Comparison of ENCODE assay signal across 18 cellular contexts in the genomic region with DNA sequence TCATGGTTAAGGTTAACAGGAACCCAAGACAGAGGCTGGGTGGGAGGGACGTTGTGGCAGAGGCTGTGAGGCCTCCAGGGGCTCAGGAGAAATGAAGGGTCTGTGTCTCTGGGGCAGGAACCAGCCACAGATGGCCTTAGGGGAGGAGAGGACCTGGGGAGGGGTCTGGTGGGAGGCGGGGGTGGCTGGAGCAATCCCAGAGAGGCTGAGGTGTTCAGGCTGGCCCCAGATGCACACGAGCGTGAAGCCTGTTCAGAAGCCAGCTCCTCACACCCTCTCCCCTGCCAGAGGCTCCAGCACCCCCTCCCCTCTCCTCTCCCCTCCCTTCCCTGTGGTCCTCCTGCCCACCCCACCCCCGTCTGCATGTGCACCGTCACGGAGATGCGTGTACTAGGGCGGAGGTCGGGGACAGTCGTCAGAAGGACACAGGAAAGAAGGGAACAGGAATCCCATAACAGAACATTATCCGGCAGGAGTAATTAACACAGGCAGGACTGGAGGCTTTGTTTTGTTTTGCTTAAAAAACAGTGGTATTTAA.
DNase-seq lines count a peak whose midpoint lies in the region; ATAC-seq and TF ChIP-seq lines count a peak whose summit lies in the region.
"Had no signal": no experiment of that assay in that cellular context is flagged by ENCODE, and none has a peak within 500 bp of the region (broad histone marks: within the 10 kb centered on the region; RNA-seq: fewer than 3 reads in every experiment).

No MANE protein-coding gene starts in this region.

- peak overlapping the region in 8 of 11 experiments; percentile 42 to 88 (median 70); a peak in 16 of 22 replicates for H3K4me2 ChIP-seq in BLaER1 treated with 17β-estradiol and CSF1 and Interleukin-3, amounts not matched to agents 10 nM and 100 nM

- no peak overlapping the region for H3K4me3 ChIP-seq in BLaER1 treated with 17β-estradiol and CSF1 and Interleukin-3, amounts not matched to agents 10 nM and 100 nM
- H3K4me3 ChIP-seq in SJCRH30, result no peak overlapping the region
- no peak overlapping the region for H3K4me3 ChIP-seq in right atrium auricular region

- intact Hi-C loops in sciatic nerve (cut with DNase I), result no loop called here

- H3K9ac ChIP-seq in BLaER1 treated with 17β-estradiol and CSF1 and Interleukin-3, amounts not matched to agents 10 nM and 100 nM, result peak overlapping the region in 5 of 11 experiments; percentile 3 to 46 (median 35); a peak in 5 of 22 replicates

- H3K27me3 ChIP-seq in BLaER1 treated with 17β-estradiol and CSF1 and Interleukin-3, amounts not matched to agents 10 nM and 100 nM, result no peaks in the 10 kb centered on the region
- H3K27me3 ChIP-seq in SJCRH30 (no peaks in the 10 kb centered on the region), right atrium auricular region (no peaks in the 10 kb centered on the region)

- DNase-seq in NCI-H526 treated with DMSO at 0.1 percent for 48 hours (lab: John Stamatoyannopoulos, UW) (peak; percentile 8), glutamatergic neuron (no peak), sciatic nerve (ENCODE audit: low spot score) (peak; percentile 36), NCI-H146 treated with DMSO at 0.1 percent for 48 hours (lab: John Stamatoyannopoulos, UW; ENCODE audit: unreplicated experiment) (no peak), putamen (ENCODE audit: low spot score) (no peak), SJCRH30 (no peak), right atrium auricular region (ENCODE audit: low spot score) (no peak)
- DNase-seq: AML-193; Caco-2; CD4-positive, CD25-positive, alpha-beta regulatory T cell; DMS53; Kasumi-1; NCI-H1105 treated with DMSO at 0.1 percent for 48 hours; NCI-H187 treated with DMSO at 0.1 percent for 48 hours; NCI-H446; RPMI8226 had no signal

- no peak overlapping the region for H3K27ac Mint-ChIP-seq in glutamatergic neuron (ENCODE audit: unreplicated experiment)
- H3K27ac Mint-ChIP-seq: CD4-positive, CD25-positive, alpha-beta regulatory T cell; IgD-negative memory B cell had no signal

- peaks cover 10 to 74% (median 63%) of the 10 kb centered on the region in 10 experiments; a peak in 19 of 20 replicates for H3K4me1 ChIP-seq in BLaER1 treated with 17β-estradiol and CSF1 and Interleukin-3, amounts not matched to agents 10 nM and 100 nM
- peaks cover 12% of the 10 kb centered on the region for H3K4me1 ChIP-seq in SJCRH30
- H3K4me1 ChIP-seq in right atrium auricular region, result no peaks in the 10 kb centered on the region
- H3K4me1 ChIP-seq: Caco-2 had no signal

- no peak for TF ChIP-seq CTCF in glutamatergic neuron (IDR thresholded peaks at IDR 0.05; ENCODE audit: partially characterized antibody, unreplicated experiment)
- no peak for TF ChIP-seq CTCF in right atrium auricular region (IDR thresholded peaks at IDR 0.05)

- peaks cover 0 to 4% (median 0%) of the 10 kb centered on the region in 11 experiments; a peak in 1 of 22 replicates for H3K36me3 ChIP-seq in BLaER1 treated with 17β-estradiol and CSF1 and Interleukin-3, amounts not matched to agents 10 nM and 100 nM
- no peaks in the 10 kb centered on the region for H3K36me3 ChIP-seq in SJCRH30
- no peaks in the 10 kb centered on the region for H3K36me3 ChIP-seq in right atrium auricular region

- no peak for ATAC-seq in sciatic nerve

- peaks cover 0 to 57% (median 11%) of the 10 kb centered on the region in 11 experiments; a peak in 10 of 22 replicates for H4K20me1 ChIP-seq in BLaER1 treated with 17β-estradiol and CSF1 and Interleukin-3, amounts not matched to agents 10 nM and 100 nM

- peaks cover 5% of the 10 kb centered on the region for H3K36me3 Mint-ChIP-seq in glutamatergic neuron (ENCODE audit: unreplicated experiment)
- H3K36me3 Mint-ChIP-seq: CD4-positive, CD25-positive, alpha-beta regulatory T cell; IgD-negative memory B cell had no signal

- peak overlapping the region; percentile 35 for H3K4me3 Mint-ChIP-seq in glutamatergic neuron (ENCODE audit: unreplicated experiment)
- H3K4me3 Mint-ChIP-seq: CD4-positive, CD25-positive, alpha-beta regulatory T cell; IgD-negative memory B cell had no signal

- H3K9me3 Mint-ChIP-seq in glutamatergic neuron (ENCODE audit: unreplicated experiment), result peaks cover 4% of the 10 kb centered on the region
- H3K9me3 Mint-ChIP-seq: IgD-negative memory B cell had no signal

- H3K4me1 Mint-ChIP-seq in glutamatergic neuron (ENCODE audit: low read depth, unreplicated experiment), result peaks cover 4% of the 10 kb centered on the region
- H3K4me1 Mint-ChIP-seq: CD4-positive, CD25-positive, alpha-beta regulatory T cell had no signal

- peak overlapping the region in 2 of 11 experiments; percentile 17 to 45; a peak in 4 of 22 replicates for H3K27ac ChIP-seq in BLaER1 treated with 17β-estradiol and CSF1 and Interleukin-3, amounts not matched to agents 10 nM and 100 nM
- H3K27ac ChIP-seq in SJCRH30 (no peak overlapping the region), right atrium auricular region (no peak overlapping the region)

- H3K9me3 ChIP-seq in BLaER1 treated with 17β-estradiol and CSF1 and Interleukin-3, amounts not matched to agents 10 nM and 100 nM (replicated peaks in 1 of 11), result no peaks in the 10 kb centered on the region
- H3K9me3 ChIP-seq in SJCRH30 (replicated peaks) (no peaks in the 10 kb centered on the region), right atrium auricular region (no peaks in the 10 kb centered on the region)
- H3K9me3 ChIP-seq: Caco-2 had no signal

- H3K27me3 Mint-ChIP-seq in glutamatergic neuron (ENCODE audit: unreplicated experiment), result peaks cover 9% of the 10 kb centered on the region
- H3K27me3 Mint-ChIP-seq: CD4-positive, CD25-positive, alpha-beta regulatory T cell; IgD-negative memory B cell had no signal

Comparison
In these comparisons a context has a peak if more than half of its experiments do, and no peak if none do; other contexts are left out.
1. DNase-seq: peak in NCI-H526 treated with DMSO at 0.1 percent for 48 hours (single experiment) and sciatic nerve (single experiment); none in glutamatergic neuron (single experiment), NCI-H146 treated with DMSO at 0.1 percent for 48 hours (single experiment), putamen (single experiment), SJCRH30 (0 of 2) and right atrium auricular region (single experiment).